Comparison of ENCODE assay signal across 8 cellular contexts in genomic region chr11:78139422-78140391, GRCh38. TPM values are rescaled to one million over a fixed set of nuclear protein-coding genes. Genes with fewer than 3 reads are reported as not detected.
A peak's percentile ranks its signal among the peaks of the same experiment; 100 is the strongest.
DNase-seq lines count a peak whose midpoint lies in the region; ATAC-seq and TF ChIP-seq lines count a peak whose summit lies in the region.

Gene ALG8 (minus strand): TSS chr11:78139626. CDS start chr11:78139588, 38 bp downstream.

- peak within 1 kb of the TSS; percentile 68 to 78 for H3K27ac ChIP-seq in liver (ENCODE audit: low read depth in 1 of 2, low read length in 2 of 2)

- TF ChIP-seq RAD21 in liver (IDR thresholded peaks at IDR 0.05), result peak; percentile 60 to 67

- H3K36me3 ChIP-seq in liver (ENCODE audit: control insufficient read depth in 4 of 4, insufficient read depth in 3 of 4, low read depth in 1 of 4, low read length in 3 of 4), result peaks cover 0 to 4% (median 2%) of the 10 kb centered on the region in 4 donors

- peak; percentile 94 for ATAC-seq in GM19372 (IDR thresholded peaks at IDR 0.05; ENCODE audit: low read depth, unreplicated experiment)
- peak; percentile 80 for ATAC-seq in HG03558 (IDR thresholded peaks at IDR 0.05; ENCODE audit: extremely low read depth, unreplicated experiment)

- peaks cover 0 to 16% (median 12%) of the 10 kb centered on the region in 4 donors for H3K4me1 ChIP-seq in liver (ENCODE audit: control insufficient read depth in 4 of 4, insufficient read depth in 4 of 4, low read length in 3 of 4)

- peak; percentile 53 to 96 (median 90) for DNase-seq in C1 segment of cervical spinal cord (lab: John Stamatoyannopoulos, UW)
- DNase-seq in NCI-H748 treated with DMSO at 0.1 percent for 48 hours (lab: John Stamatoyannopoulos, UW), result peak; percentile 73
- peak; percentile 94 to 96 for DNase-seq in activated CD4-positive, alpha-beta T cell treated with anti-CD3 and anti-CD28 coated beads, Interleukin-2, amount 50 U/mL, for 4 hours
- DNase-seq in dermis blood vessel endothelial cell, result peak; percentile 98
- DNase-seq in stimulated activated CD4-positive, alpha-beta T cell treated with anti-CD3 and anti-CD28 coated beads, Interleukin-4, amount 100 ng/mL, for 24 hours, result peak; percentile 98

- no peaks in the 10 kb centered on the region for H3K27me3 ChIP-seq in liver (ENCODE audit: control insufficient read depth in 4 of 4, insufficient read depth in 4 of 4, low read length in 3 of 4)

- 1% methylated on average over 52 of the region's 52 CpGs for WGBS in liver

- no peak for TF ChIP-seq CTCF in liver (IDR thresholded peaks at IDR 0.05; ENCODE audit: low read depth, low read length, missing input control)

- H3K9me3 ChIP-seq in liver (ENCODE audit: control insufficient read depth in 4 of 4, low read length in 3 of 4), result no peaks in the 10 kb centered on the region

- H3K4me3 ChIP-seq in liver (ENCODE audit: low read depth in 1 of 3, low read length in 3 of 3), result peak within 1 kb of the TSS; percentile 78 to 98 (median 83)

- H3K9ac ChIP-seq in liver (ENCODE audit: low read depth in 1 of 2, low read length in 2 of 2), result peak within 1 kb of the TSS; percentile 74 to 85

TF ChIP-seq in liver, 16 proteins besides CTCF, POLR2A, EP300 and RAD21:
- TF ChIP-seq EGR1 (IDR thresholded peaks at IDR 0.05; ENCODE audit: low read depth in 2 of 2), result no peak
- no peak for TF ChIP-seq FOXA2 (IDR thresholded peaks at IDR 0.05)
- peak; percentile 43 for TF ChIP-seq ZBTB33 (IDR thresholded peaks at IDR 0.05)
- TF ChIP-seq ATF3 (IDR thresholded peaks at IDR 0.05), result no peak
- no peak for TF ChIP-seq FOXA1 (IDR thresholded peaks at IDR 0.05)
- TF ChIP-seq GABPA (IDR thresholded peaks at IDR 0.05 in 1 of 2, conservative IDR thresholded peaks at IDR 0.05 in 1 of 2), result peak; percentile 12 to 90
- peak; percentile 64 for TF ChIP-seq REST (IDR thresholded peaks at IDR 0.05)
- TF ChIP-seq RXRA (IDR thresholded peaks at IDR 0.05), result peak; percentile 20 to 45
- peak; percentile 99 for TF ChIP-seq YY1 (IDR thresholded peaks at IDR 0.05)
- peak; percentile 55 for TF ChIP-seq SP1 (IDR thresholded peaks at IDR 0.05)
- no peak for TF ChIP-seq HNF4A (conservative IDR thresholded peaks at IDR 0.05)
- no peak for TF ChIP-seq HNF4G (IDR thresholded peaks at IDR 0.05)
- TF ChIP-seq JUND (IDR thresholded peaks at IDR 0.05), result no peak
- TF ChIP-seq MAX (IDR thresholded peaks at IDR 0.05), result peak; percentile 99
- peak; percentile 80 for TF ChIP-seq TAF1 (conservative IDR thresholded peaks at IDR 0.05)
- peak; percentile 56 for TF ChIP-seq NR2F2 (IDR thresholded peaks at IDR 0.05)

RNA-seq across cellular contexts. Expression of gene ALG8, which starts in this region (rescaled TPM):
- total RNA-seq in dermis blood vessel endothelial cell, result 17.9 and 30.4 TPM in 2 replicates
- total RNA-seq in liver, result 10 to 100 TPM; 36.8 to 39.2 TPM
- polyA plus RNA-seq in liver, result 10 to 100 TPM; 29.4 to 46.0 TPM

Comparison
In these comparisons a context has a peak if more than half of its experiments do, and no peak if none do; other contexts are left out.
1. Peak in every context shown above with its lines: DNase-seq, ATAC-seq, H3K4me3 ChIP-seq and H3K27ac ChIP-seq.